Comparison of ENCODE assay signal across 31 cellular contexts in genomic region chr1:19685994-19686393, GRCh38. TPM values are rescaled to one million over a fixed set of nuclear protein-coding genes. Genes with fewer than 3 reads are reported as not detected.
"Had no signal": no experiment of that assay in that cellular context is flagged by ENCODE, and none has a peak within 500 bp of the region (broad histone marks: within the 10 kb centered on the region; RNA-seq: fewer than 3 reads in every experiment).

No MANE protein-coding gene starts in this region.

- ATAC-seq: effector memory CD8-positive, alpha-beta T cell; heart right ventricle; left ventricle myocardium superior; lower lobe of right lung; natural killer cell; sciatic nerve; stimulated activated naive CD8-positive, alpha-beta T cell treated with anti-CD3 and anti-CD28 coated beads, Interleukin-15, amount 100 ng/mL, for 72 hours; upper lobe of right lung had no signal

- FAIRE-seq: endometrium, keratinocyte had no signal

- H3K36me3 Mint-ChIP-seq: natural killer cell had no signal

- H3K4me3 Mint-ChIP-seq: effector memory CD8-positive, alpha-beta T cell; immature natural killer cell; natural killer cell; stimulated activated naive CD8-positive, alpha-beta T cell treated with anti-CD3 and anti-CD28 coated beads, Interleukin-15, amount 100 ng/mL, for 72 hours had no signal

- H3K79me2 ChIP-seq: parathyroid adenoma had no signal

- H3K9me3 Mint-ChIP-seq: effector memory CD8-positive, alpha-beta T cell; natural killer cell had no signal

- H3K27ac Mint-ChIP-seq: progenitor cell of endocrine pancreas; stimulated activated naive CD8-positive, alpha-beta T cell treated with anti-CD3 and anti-CD28 coated beads, Interleukin-15, amount 100 ng/mL, for 72 hours had no signal

- H2AFZ ChIP-seq: parathyroid adenoma had no signal

- H3K27me3 ChIP-seq: esophagus squamous epithelium, heart right ventricle, suprapubic skin, transverse colon, upper lobe of right lung, uterus had no signal

- DNase-seq: effector memory CD8-positive, alpha-beta T cell; erythroblast; esophagus squamous epithelium; foreskin melanocyte; glutamatergic neuron; heart right ventricle; hippocampal formation; immature natural killer cell; left ventricle myocardium superior; lower lobe of right lung; natural killer cell; stimulated activated CD4-positive, alpha-beta T cell treated with anti-CD3 and anti-CD28 coated beads, Interleukin-12 subunit alpha, Interleukin-12 subunit beta, amount 100 ng/mL, for 4 hours; stimulated activated CD4-positive, alpha-beta T cell treated with anti-CD3 and anti-CD28 coated beads, Interleukin-1b, Interleukin-23, amount 100 ng/mL, for 48 hours; stimulated activated CD4-positive, alpha-beta T cell treated with anti-CD3 and anti-CD28 coated beads, Interleukin-4, amount 100 ng/mL, for 1 hour; stimulated activated CD8-positive, alpha-beta memory T cell treated with anti-CD3 and anti-CD28 coated beads, Interleukin-4, amount 100 ng/mL, for 48 hours; stimulated activated naive CD4-positive, alpha-beta T cell; stimulated activated naive CD8-positive, alpha-beta T cell treated with anti-CD3 and anti-CD28 coated beads, Interleukin-15, amount 100 ng/mL, for 72 hours; transverse colon; upper lobe of right lung; uterus had no signal

- H3K4me3 ChIP-seq: coronary artery, esophagus squamous epithelium, heart right ventricle, lower lobe of right lung, smooth muscle cell, suprapubic skin, transverse colon, upper lobe of right lung, uterus had no signal

- H3K9me3 ChIP-seq: esophagus squamous epithelium, lower lobe of right lung, suprapubic skin, transverse colon, upper lobe of right lung, uterus had no signal

- H3K4me2 ChIP-seq: smooth muscle cell had no signal

- H3K27me3 Mint-ChIP-seq: effector memory CD8-positive, alpha-beta T cell; progenitor cell of endocrine pancreas; stimulated activated naive CD8-positive, alpha-beta T cell treated with anti-CD3 and anti-CD28 coated beads, Interleukin-15, amount 100 ng/mL, for 72 hours had no signal

- H3K4me1 ChIP-seq: esophagus squamous epithelium, lower lobe of right lung, parathyroid adenoma, suprapubic skin, transverse colon, upper lobe of right lung, uterus had no signal

- H3K27ac ChIP-seq: coronary artery, esophagus squamous epithelium, heart right ventricle, lower lobe of right lung, parathyroid adenoma, suprapubic skin, transverse colon, upper lobe of right lung, uterus had no signal

- H3K9ac ChIP-seq: parathyroid adenoma had no signal

- H3K36me3 ChIP-seq: transverse colon, uterus had no signal

RNA-seq across cellular contexts. Expression of gene HTR6, which starts 21.3 kb away (rescaled TPM):
- total RNA-seq: esophagus squamous epithelium, heart right ventricle, left ventricle myocardium superior, lower lobe of right lung, mesenteric fat pad, myocyte, progenitor cell of endocrine pancreas, sciatic nerve, smooth muscle cell, transverse colon, upper lobe of right lung, uterus had no signal
- polyA plus RNA-seq: heart right ventricle, immature natural killer cell, keratinocyte, neural cell, smooth muscle cell had no signal
